ENCODE assay signal across 11 cellular contexts in genomic region chr2:150165988-150166965, GRCh38.
A peak's percentile ranks its signal among the peaks of the same experiment; 100 is the strongest.
DNase-seq lines count a peak whose midpoint lies in the region; TF ChIP-seq lines count a peak whose summit lies in the region.
"Had no signal": no experiment of that assay in that cellular context is flagged by ENCODE, and none has a peak within 500 bp of the region (broad histone marks: within the 10 kb centered on the region; RNA-seq: fewer than 3 reads in every experiment).

No MANE protein-coding gene starts in this region.

- H2BK5ac ChIP-seq in trophoblast cell (ENCODE audit: low read depth, low read length, poor library complexity), result no peak overlapping the region

- in situ Hi-C loops in mammary epithelial cell (cut with MboI; ENCODE audit: low sequenced_read_pairs in 2 of 2), result no loop called here

- no peak for TF ChIP-seq CTCF in C4-2B (conservative IDR thresholded peaks at IDR 0.05)
- TF ChIP-seq CTCF in mammary epithelial cell (conservative IDR thresholded peaks at IDR 0.05 in 1 of 2, IDR thresholded peaks at IDR 0.05 in 1 of 2; ENCODE audit: extremely low read depth in 1 of 2, insufficient read depth in 1 of 2, low read depth in 1 of 2, low read length in 2 of 2), result no peak
- no peak for TF ChIP-seq CTCF in testis (IDR thresholded peaks at IDR 0.05)
- no peak for TF ChIP-seq CTCF in RWPE1 (conservative IDR thresholded peaks at IDR 0.05; ENCODE audit: low read depth)

- H3K9ac ChIP-seq in mammary epithelial cell (ENCODE audit: insufficient read depth, low read length) (peak overlapping the region; percentile 0), trophoblast cell (ENCODE audit: low read length) (no peak overlapping the region)

- WGBS in mammary epithelial cell (ENCODE audit: low coverage, missing lambda C conversion rate), result 31% methylated on average over 7 of the region's 7 CpGs
- no CpG with 5 or more reads among the region's 7 CpGs for whole genome bisulfite sequencing in trophoblast cell (ENCODE audit: extremely low coverage, insufficient coverage, insufficient read length)
- WGBS in testis, 2 donors, result 83 to 91% methylated on average over 7 of the region's 7 CpGs

- H3K18ac ChIP-seq in trophoblast cell (ENCODE audit: low read length), result no peak overlapping the region

- BruUV-seq in mammary epithelial cell (replicated peaks; lab: Mats Ljungman, UMichigan), result TSS peak; percentile 30

- peak overlapping the region; percentile 19 for H3K4me2 ChIP-seq in mammary epithelial cell (ENCODE audit: insufficient read depth, low read depth, low read length)
- no peak overlapping the region for H3K4me2 ChIP-seq in trophoblast cell (ENCODE audit: low read length)

- DNase-seq in NCI-H2196 (lab: John Stamatoyannopoulos, UW; ENCODE audit: unreplicated experiment) (peak; percentile 7), mammary epithelial cell (peak; percentile 76), myocyte (ENCODE audit: low read depth) (peak; percentile 51), trophoblast cell (no peak), testis (no peak), RWPE1 (ENCODE audit: low spot score) (no peak), COLO829 (ENCODE audit: low spot score) (no peak)
- DNase-seq: activated T-cell treated with anti-CD3 and anti-CD28 coated beads, Interleukin-2, amount 50 U/mL, for 4 hours; CD8-positive, alpha-beta memory T cell had no signal

- H3K4me3 ChIP-seq in mammary epithelial cell (replicated peaks in 1 of 3; ENCODE audit: insufficient read depth in 1 of 3, low read depth in 2 of 3, low read length in 3 of 3), result no peak overlapping the region
- no peak overlapping the region for H3K4me3 ChIP-seq in trophoblast cell (ENCODE audit: low read depth, low read length)
- no peak overlapping the region for H3K4me3 ChIP-seq in testis
- H3K4me3 ChIP-seq: HAP-1 had no signal

- POLR2A ChIA-PET in RWPE1 (lab: Yijun Ruan, JAX; ENCODE audit: low non-redundant PET), result no interaction called here

- no peak overlapping the region for H4K12ac ChIP-seq in trophoblast cell (ENCODE audit: low read depth, low read length)

- no peak overlapping the region for H3K23ac ChIP-seq in trophoblast cell (ENCODE audit: low read length)

- intact Hi-C loops in mammary epithelial cell (cut with micrococcal nuclease), result loop anchor here (1.0 kb wide), 1 partner anchor 24 kb away; no protein-coding TSS in a partner anchor
- intact Hi-C loops in testis (cut with DNase I; ENCODE audit: low total_unique reads), result no loop called here

- no peak for TF ChIP-seq POLR2A in testis (IDR thresholded peaks at IDR 0.05)

- H3K79me1 ChIP-seq in trophoblast cell (ENCODE audit: low read length), result no peaks in the 10 kb centered on the region

- no peak overlapping the region for H2AK5ac ChIP-seq in trophoblast cell (ENCODE audit: low read length)

- peak overlapping the region; percentile 69 for H2AFZ ChIP-seq in mammary epithelial cell (ENCODE audit: low read depth, low read length)
- H2AFZ ChIP-seq in trophoblast cell (ENCODE audit: insufficient read depth, low read length, poor library complexity), result no peak overlapping the region

- H2BK120ac ChIP-seq in trophoblast cell (ENCODE audit: insufficient read depth, low read length, poor library complexity), result no peak overlapping the region

- no peak overlapping the region for H4K8ac ChIP-seq in trophoblast cell (ENCODE audit: low read depth, low read length)

- no peak overlapping the region for H3K14ac ChIP-seq in trophoblast cell (ENCODE audit: low read length)

- H3K4me1 ChIP-seq in mammary epithelial cell (ENCODE audit: insufficient read depth, low read length) (peaks cover 30% of the 10 kb centered on the region), trophoblast cell (ENCODE audit: control insufficient read depth in 1 of 2, insufficient read depth in 2 of 2, low read length in 2 of 2) (no peaks in the 10 kb centered on the region), testis (no peaks in the 10 kb centered on the region)

- CTCF ChIA-PET in mammary epithelial cell (lab: Charles Lee; ENCODE audit: low non-redundant PET), result no interaction called here
- CTCF ChIA-PET in RWPE1 (lab: Yijun Ruan, JAX), result interaction anchor here (0.6 to 0.7 kb wide), 2 partner anchors 257 to 590 kb away, joined by 3 to 9 read pairs; no protein-coding TSS in a partner anchor

- H3K4ac ChIP-seq in trophoblast cell (ENCODE audit: low read depth, low read length), result no peak overlapping the region

- H3K27me3 ChIP-seq in mammary epithelial cell (ENCODE audit: insufficient read depth, low read length) (no peaks in the 10 kb centered on the region), trophoblast cell (ENCODE audit: insufficient read depth, low read length) (no peaks in the 10 kb centered on the region), testis (no peaks in the 10 kb centered on the region)

- no peaks in the 10 kb centered on the region for H3K79me2 ChIP-seq in mammary epithelial cell (ENCODE audit: insufficient read depth, low read length)
- no peaks in the 10 kb centered on the region for H3K79me2 ChIP-seq in trophoblast cell (ENCODE audit: control insufficient read depth, insufficient read depth, low read length, poor library complexity)

- H4K91ac ChIP-seq in trophoblast cell (ENCODE audit: low read depth, low read length), result no peak overlapping the region

- H2BK12ac ChIP-seq in trophoblast cell (ENCODE audit: low read length), result no peak overlapping the region

- no peaks in the 10 kb centered on the region for H4K20me1 ChIP-seq in mammary epithelial cell (ENCODE audit: insufficient read depth, low read length)

- dilution Hi-C loops in mammary epithelial cell (cut with HindIII; ENCODE audit: low sequenced_read_pairs), result no loop called here

- H3K36me3 ChIP-seq in mammary epithelial cell (ENCODE audit: insufficient read depth, low read length) (no peaks in the 10 kb centered on the region), trophoblast cell (ENCODE audit: control insufficient read depth in 1 of 2, insufficient read depth in 2 of 2, low read length in 2 of 2) (no peaks in the 10 kb centered on the region), testis (ENCODE audit: low read depth, missing control alignments) (no peaks in the 10 kb centered on the region)
- H3K36me3 ChIP-seq: HAP-1 had no signal

- H3K9me3 ChIP-seq in mammary epithelial cell (replicated peaks; ENCODE audit: insufficient read depth, low read length) (no peaks in the 10 kb centered on the region), trophoblast cell (ENCODE audit: insufficient read depth, low read depth, low read length) (no peaks in the 10 kb centered on the region), testis (no peaks in the 10 kb centered on the region)
- H3K9me3 ChIP-seq: HAP-1 had no signal

- H3K27ac ChIP-seq in C4-2B (peak overlapping the region; percentile 71), mammary epithelial cell (ENCODE audit: insufficient read depth, low read depth, low read length) (peak overlapping the region; percentile 54), trophoblast cell (ENCODE audit: low read depth, low read length) (no peak overlapping the region), testis (no peak overlapping the region), RWPE1 (no peak overlapping the region)

Comparison
In these comparisons a context has a peak if more than half of its experiments do, and no peak if none do; other contexts are left out.
1. H3K27ac ChIP-seq: peak in C4-2B (single experiment) and mammary epithelial cell (single experiment); none in trophoblast cell (single experiment), testis (0 of 2) and RWPE1 (single experiment).
2. DNase-seq: peak in NCI-H2196 (single experiment), mammary epithelial cell (single experiment) and myocyte (single experiment); none in trophoblast cell (0 of 2), testis (single experiment), RWPE1 (single experiment) and COLO829 (single experiment).